1 cellular context compared by ENCODE assay signal in genomic region chr13:98549006-98549727, GRCh38.
TF ChIP-seq lines count a peak whose summit lies in the region.

No MANE protein-coding gene starts in this region.

TF ChIP-seq in IMR-90, 13 proteins besides CTCF, POLR2A, EP300 and RAD21 (continued from another document):
- TF ChIP-seq SMC3 (IDR thresholded peaks at IDR 0.05; ENCODE audit: low read depth, low read length) (no peak; the same call in 1 of the 2 replicates), ELK1 (IDR thresholded peaks at IDR 0.05; ENCODE audit: borderline replicate concordance, low read depth, low read length) (no peak), RCOR1 (IDR thresholded peaks at IDR 0.05; ENCODE audit: insufficient replicate concordance, low read length) (peak; percentile 94), USF2 (IDR thresholded peaks at IDR 0.05; ENCODE audit: low read depth, low read length) (0 out of 2 replicates have a peak, but pooled peaks have one; percentile 16), CEBPB (IDR thresholded peaks at IDR 0.05; ENCODE audit: low read depth, low read length) (peak; percentile 99)
